ENCODE assay signal across 8 cellular contexts in genomic region chr1:174022080-174022975, GRCh38.
DNase-seq lines count a peak whose midpoint lies in the region; ATAC-seq and TF ChIP-seq lines count a peak whose summit lies in the region.

A gene with protein sequence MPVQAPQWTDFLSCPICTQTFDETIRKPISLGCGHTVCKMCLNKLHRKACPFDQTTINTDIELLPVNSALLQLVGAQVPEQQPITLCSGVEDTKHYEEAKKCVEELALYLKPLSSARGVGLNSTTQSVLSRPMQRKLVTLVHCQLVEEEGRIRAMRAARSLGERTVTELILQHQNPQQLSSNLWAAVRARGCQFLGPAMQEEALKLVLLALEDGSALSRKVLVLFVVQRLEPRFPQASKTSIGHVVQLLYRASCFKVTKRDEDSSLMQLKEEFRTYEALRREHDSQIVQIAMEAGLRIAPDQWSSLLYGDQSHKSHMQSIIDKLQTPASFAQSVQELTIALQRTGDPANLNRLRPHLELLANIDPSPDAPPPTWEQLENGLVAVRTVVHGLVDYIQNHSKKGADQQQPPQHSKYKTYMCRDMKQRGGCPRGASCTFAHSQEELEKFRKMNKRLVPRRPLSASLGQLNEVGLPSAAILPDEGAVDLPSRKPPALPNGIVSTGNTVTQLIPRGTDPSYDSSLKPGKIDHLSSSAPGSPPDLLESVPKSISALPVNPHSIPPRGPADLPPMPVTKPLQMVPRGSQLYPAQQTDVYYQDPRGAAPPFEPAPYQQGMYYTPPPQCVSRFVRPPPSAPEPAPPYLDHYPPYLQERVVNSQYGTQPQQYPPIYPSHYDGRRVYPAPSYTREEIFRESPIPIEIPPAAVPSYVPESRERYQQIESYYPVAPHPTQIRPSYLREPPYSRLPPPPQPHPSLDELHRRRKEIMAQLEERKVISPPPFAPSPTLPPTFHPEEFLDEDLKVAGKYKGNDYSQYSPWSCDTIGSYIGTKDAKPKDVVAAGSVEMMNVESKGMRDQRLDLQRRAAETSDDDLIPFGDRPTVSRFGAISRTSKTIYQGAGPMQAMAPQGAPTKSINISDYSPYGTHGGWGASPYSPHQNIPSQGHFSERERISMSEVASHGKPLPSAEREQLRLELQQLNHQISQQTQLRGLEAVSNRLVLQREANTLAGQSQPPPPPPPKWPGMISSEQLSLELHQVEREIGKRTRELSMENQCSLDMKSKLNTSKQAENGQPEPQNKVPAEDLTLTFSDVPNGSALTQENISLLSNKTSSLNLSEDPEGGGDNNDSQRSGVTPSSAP (minus strand): TSS chr1:174022357. CDS start chr1:173992985, 29,372 bp downstream.

- DNase-seq in Ammon's horn (ENCODE audit: low spot score) (peak; percentile 98), NCI-H524 treated with DMSO at 0.1 percent for 48 hours (lab: John Stamatoyannopoulos, UW) (peak; percentile 9), choroid plexus epithelial cell (ENCODE audit: low read depth) (peak; percentile 76)
- peak; percentile 86 to 87 for DNase-seq in activated CD4-positive, alpha-beta T cell treated with anti-CD3 and anti-CD28 coated beads for 4 hours
- DNase-seq in stimulated activated CD4-positive, alpha-beta T cell treated with anti-CD3 and anti-CD28 coated beads, Interleukin-1b, Interleukin-23, amount 100 ng/mL, for 4 hours (ENCODE audit: low read depth in 2 of 2), result peak; percentile 83 to 86

- TF ChIP-seq POLR2A in GM19099 (IDR thresholded peaks at IDR 0.05; ENCODE audit: extremely low read depth, insufficient read length, low read depth), result peak; percentile 90

- peak; percentile 68 for ATAC-seq in HG03378 (IDR thresholded peaks at IDR 0.05; ENCODE audit: unreplicated experiment)

- TF ChIP-seq CTCF in choroid plexus epithelial cell (conservative IDR thresholded peaks at IDR 0.05; ENCODE audit: low read depth, low read length), result no peak

- peak within 1 kb of the TSS; percentile 92 for H3K27ac ChIP-seq in layer of hippocampus (ENCODE audit: low read depth, low read length)

- H3K4me3 ChIP-seq in choroid plexus epithelial cell (ENCODE audit: low read depth, low read length), result peak within 1 kb of the TSS; percentile 99

- H3K27me3 ChIP-seq in layer of hippocampus (ENCODE audit: control insufficient read depth, insufficient read depth, low read length), result no peaks in the 10 kb centered on the region

Comparison
In these comparisons a context has a peak if more than half of its experiments do, and no peak if none do; other contexts are left out.
1. Peak in every context shown above with its lines: DNase-seq, ATAC-seq, H3K4me3 ChIP-seq and H3K27ac ChIP-seq.
2. DNase-seq: peak in every context shown above with its lines; median percentile 98 in Ammon's horn; 86 in activated CD4-positive, alpha-beta T cell treated with anti-CD3 and anti-CD28 coated beads for 4 hours; 84 in stimulated activated CD4-positive, alpha-beta T cell treated with anti-CD3 and anti-CD28 coated beads, Interleukin-1b, Interleukin-23, amount 100 ng/mL, for 4 hours; 76 in choroid plexus epithelial cell; 9 in NCI-H524 treated with DMSO at 0.1 percent for 48 hours.